ENCODE assay signal across 24 cellular contexts in genomic region chr11:120514541-120515121, GRCh38. TPM values are rescaled to one million over a fixed set of nuclear protein-coding genes. Genes with fewer than 3 reads are reported as not detected.
"Had no signal": no experiment of that assay in that cellular context is flagged by ENCODE, and none has a peak within 500 bp of the region (broad histone marks: within the 10 kb centered on the region; RNA-seq: fewer than 3 reads in every experiment).

No MANE protein-coding gene starts in this region.

- DNase-seq: activated CD4-positive, CD25-positive, alpha-beta regulatory T cell treated with anti-CD3 and anti-CD28 coated beads, Interleukin-2, amount 50 U/mL, for 72 hours; activated naive CD4-positive, alpha-beta T cell; body of pancreas; cortex of kidney; effector CD8-positive, alpha-beta T cell; heart right ventricle; left ventricle myocardium superior; mesenchymal stem cell; naive thymus-derived CD4-positive, alpha-beta T cell; occipital lobe; stimulated activated CD4-positive, alpha-beta T cell treated with anti-CD3 and anti-CD28 coated beads, Interleukin-15, amount 100 ng/mL, for 24 hours; stimulated activated CD4-positive, alpha-beta T cell treated with anti-CD3 and anti-CD28 coated beads, Interleukin-2, amount 100 ng/mL, for 48 hours; stimulated activated naive CD8-positive, alpha-beta T cell treated with anti-CD3 and anti-CD28 coated beads, Interleukin-15, amount 100 ng/mL, for 72 hours; T-helper 2 cell had no signal

- H3K4me1 ChIP-seq: body of pancreas, prostate gland had no signal

- ATAC-seq: body of pancreas; gastroesophageal sphincter; heart right ventricle; left ventricle myocardium superior; naive thymus-derived CD4-positive, alpha-beta T cell; stimulated activated naive CD8-positive, alpha-beta T cell treated with anti-CD3 and anti-CD28 coated beads, Interleukin-15, amount 100 ng/mL, for 72 hours had no signal

- H3K36me3 Mint-ChIP-seq: naive thymus-derived CD4-positive, alpha-beta T cell; type B pancreatic cell had no signal

- H3K27me3 ChIP-seq: right atrium auricular region had no signal

- H3K36me3 ChIP-seq: esophagus muscularis mucosa, gastroesophageal sphincter, heart right ventricle, prostate gland, right atrium auricular region had no signal

- H3K9me3 ChIP-seq: body of pancreas, esophagus muscularis mucosa, gastroesophageal sphincter, heart right ventricle, prostate gland, right atrium auricular region had no signal

- H3K4me3 ChIP-seq: body of pancreas, esophagus muscularis mucosa, gastroesophageal sphincter, heart right ventricle, prostate gland, right atrium auricular region, skin epidermis had no signal

- H3K27ac ChIP-seq: body of pancreas, esophagus muscularis mucosa, gastroesophageal sphincter, heart right ventricle, prostate gland, right atrium auricular region, skin epidermis, VCaP had no signal

- H3K27ac Mint-ChIP-seq: activated T-helper 1 cell treated with anti-CD3 and anti-CD28 coated beads, Interleukin-12 subunit alpha, Interleukin-12 subunit beta, Interleukin-2, Interleukin-4 antibody, amounts not matched to agents 30 ng/mL and 10 ng/mL and 1 ng/mL, durations not matched to agents 14 hours and 24 hours and 36 hours; naive thymus-derived CD4-positive, alpha-beta T cell; stimulated activated naive CD8-positive, alpha-beta T cell treated with anti-CD3 and anti-CD28 coated beads, Interleukin-15, amount 100 ng/mL, for 72 hours; type B pancreatic cell had no signal

- H3K4me3 Mint-ChIP-seq: activated T-helper 1 cell treated with anti-CD3 and anti-CD28 coated beads, Interleukin-12 subunit alpha, Interleukin-12 subunit beta, Interleukin-2, Interleukin-4 antibody, amounts not matched to agents 30 ng/mL and 10 ng/mL and 1 ng/mL, durations not matched to agents 14 hours and 24 hours and 36 hours; central memory CD8-positive, alpha-beta T cell; stimulated activated naive CD8-positive, alpha-beta T cell treated with anti-CD3 and anti-CD28 coated beads, Interleukin-15, amount 100 ng/mL, for 72 hours had no signal

- H3K9me3 Mint-ChIP-seq: activated T-helper 1 cell treated with anti-CD3 and anti-CD28 coated beads, Interleukin-12 subunit alpha, Interleukin-12 subunit beta, Interleukin-2, Interleukin-4 antibody, amounts not matched to agents 30 ng/mL and 10 ng/mL and 1 ng/mL, durations not matched to agents 14 hours and 24 hours and 36 hours; central memory CD8-positive, alpha-beta T cell; stimulated activated naive CD8-positive, alpha-beta T cell treated with anti-CD3 and anti-CD28 coated beads, Interleukin-15, amount 100 ng/mL, for 72 hours; type B pancreatic cell had no signal

RNA-seq across cellular contexts. Expression of gene GRIK4, which starts 3.1 kb away (rescaled TPM):
- total RNA-seq: body of pancreas, SK-MEL-5 had no signal
